In genomic region chr19:45767410-45767880, GRCh38 we compare ENCODE assay signal across 8 cellular contexts. TPM values are rescaled to one million over a fixed set of nuclear protein-coding genes. Genes with fewer than 3 reads are reported as not detected.
DNase-seq lines count a peak whose midpoint lies in the region; ATAC-seq, FAIRE-seq and TF ChIP-seq lines count a peak whose summit lies in the region.

No MANE protein-coding gene starts in this region.

- TF ChIP-seq POLR2A in prostate gland (IDR thresholded peaks at IDR 0.05) (peak; percentile 91), GM18505 (IDR thresholded peaks at IDR 0.05; ENCODE audit: borderline replicate concordance, extremely low read depth, insufficient read depth, insufficient read length) (no peak)

- H3K4me1 ChIP-seq in CD4-positive, CD25-positive, alpha-beta regulatory T cell (ENCODE audit: control insufficient read depth, insufficient read depth, low read length, poor library complexity, severe bottlenecking) = peaks cover 30% of the 10 kb centered on the region
- peaks cover 37 to 70% (median 50%) of the 10 kb centered on the region in 9 donors for H3K4me1 ChIP-seq in heart right ventricle
- peaks cover 34% of the 10 kb centered on the region for H3K4me1 ChIP-seq in prostate gland (replicated peaks)

- ATAC-seq in CD4-positive, CD25-positive, alpha-beta regulatory T cell (ENCODE audit: low read depth in 2 of 2) = no peak
- ATAC-seq in heart right ventricle (peak in 7 of 8 donors; percentile 0 to 13 (median 5)), GM18505 (IDR thresholded peaks at IDR 0.05; ENCODE audit: unreplicated experiment) (no peak), GM18907 (IDR thresholded peaks at IDR 0.05; ENCODE audit: unreplicated experiment) (no peak)

- H3K27ac Mint-ChIP-seq in CD4-positive, CD25-positive, alpha-beta regulatory T cell = no peak overlapping the region
- H3K27ac Mint-ChIP-seq in activated naive CD8-positive, alpha-beta T cell = no peak overlapping the region

- peak in 1 of 9 donors; percentile 9 for TF ChIP-seq CTCF in heart right ventricle (IDR thresholded peaks at IDR 0.05)
- TF ChIP-seq CTCF in prostate gland (IDR thresholded peaks at IDR 0.05) = peak in 1 of 4 experiments; percentile 6
- no peak for TF ChIP-seq CTCF in GM13976 (IDR thresholded peaks at IDR 0.05; ENCODE audit: borderline replicate concordance, control extremely low read depth, extremely low read depth, insufficient read depth, missing control alignments)

- H3K27ac ChIP-seq in CD4-positive, CD25-positive, alpha-beta regulatory T cell (ENCODE audit: insufficient read depth, low read length, poor library complexity, severe bottlenecking) = no peak overlapping the region
- H3K27ac ChIP-seq in heart right ventricle (peak overlapping the region; percentile 83 to 100 (median 96)), prostate gland (peak overlapping the region; percentile 97 to 99)

- in situ Hi-C loops in GM13976 (cut with MboI; ENCODE audit: low sequenced_read_pairs, unreplicated experiment) = no loop called here

- H3K9me3 Mint-ChIP-seq in CD4-positive, CD25-positive, alpha-beta regulatory T cell = no peaks in the 10 kb centered on the region
- H3K9me3 Mint-ChIP-seq in activated naive CD8-positive, alpha-beta T cell (ENCODE audit: low read depth) = no peaks in the 10 kb centered on the region

- FAIRE-seq in HTR-8/SVneo (lab: Jason Lieb, UNC) = peak; percentile 70

- H3K36me3 ChIP-seq in CD4-positive, CD25-positive, alpha-beta regulatory T cell (ENCODE audit: control insufficient read depth, insufficient read depth, low read length) = no peaks in the 10 kb centered on the region
- H3K36me3 ChIP-seq in heart right ventricle (peaks cover 0 to 20% (median 3%) of the 10 kb centered on the region in 9 donors), prostate gland (no peaks in the 10 kb centered on the region)

- intact Hi-C loops in heart right ventricle (cut with DNase I) = loop anchor here in 2 of 10 donors (5.0 kb wide), 2 partner anchors 50 to 75 kb away; partner anchors contain the start of genes QPCTL (in 2 of the 2) and SNRPD2 (in 2 of the 2)
- intact Hi-C loops in prostate gland (cut with DNase I) = loop anchor here (5.0 kb wide), 2 partner anchors 50 to 75 kb away; partner anchors contain the start of genes QPCTL and SNRPD2

- H3K4me3 ChIP-seq in CD4-positive, CD25-positive, alpha-beta regulatory T cell (ENCODE audit: low read depth, low read length) = no peak overlapping the region
- H3K4me3 ChIP-seq in heart right ventricle = peak overlapping the region; percentile 75 to 94 (median 86)
- H3K4me3 ChIP-seq in prostate gland = peak overlapping the region; percentile 79 to 83

- H3K9me3 ChIP-seq in CD4-positive, CD25-positive, alpha-beta regulatory T cell (ENCODE audit: control insufficient read depth in 2 of 2, low read length in 2 of 2) = no peaks in the 10 kb centered on the region
- no peaks in the 10 kb centered on the region for H3K9me3 ChIP-seq in heart right ventricle
- H3K9me3 ChIP-seq in prostate gland = no peaks in the 10 kb centered on the region

- no peaks in the 10 kb centered on the region for H3K27me3 ChIP-seq in CD4-positive, CD25-positive, alpha-beta regulatory T cell (ENCODE audit: control insufficient read depth, insufficient read depth, low read length)
- H3K27me3 ChIP-seq in heart right ventricle (peaks cover 0 to 72% (median 0%) of the 10 kb centered on the region in 7 donors), prostate gland (replicated peaks; ENCODE audit: insufficient read depth) (no peaks in the 10 kb centered on the region)

- H3K36me3 Mint-ChIP-seq in CD4-positive, CD25-positive, alpha-beta regulatory T cell = no peaks in the 10 kb centered on the region
- no peaks in the 10 kb centered on the region for H3K36me3 Mint-ChIP-seq in activated naive CD8-positive, alpha-beta T cell

- H3K4me3 Mint-ChIP-seq in CD4-positive, CD25-positive, alpha-beta regulatory T cell = peak overlapping the region; percentile 25 to 71 (median 52)
- H3K4me3 Mint-ChIP-seq in activated naive CD8-positive, alpha-beta T cell = peak overlapping the region; percentile 53

- H3K27me3 Mint-ChIP-seq in CD4-positive, CD25-positive, alpha-beta regulatory T cell = peaks cover 14% of the 10 kb centered on the region
- H3K27me3 Mint-ChIP-seq in activated naive CD8-positive, alpha-beta T cell = peaks cover 2% of the 10 kb centered on the region

- H3K4me1 Mint-ChIP-seq in CD4-positive, CD25-positive, alpha-beta regulatory T cell = peaks cover 0 to 21% (median 7%) of the 10 kb centered on the region in 4 donors
- H3K4me1 Mint-ChIP-seq in activated naive CD8-positive, alpha-beta T cell (ENCODE audit: low read depth) = peaks cover 6% of the 10 kb centered on the region

- 3 to 7% methylated on average over 30 to 31 of the region's 31 CpGs for WGBS in heart right ventricle, 2 donors
- under 1% methylated on average over 31 of the region's 31 CpGs for WGBS in prostate gland

- DNase-seq in CD4-positive, CD25-positive, alpha-beta regulatory T cell = no peak
- DNase-seq in HTR-8/SVneo (ENCODE audit: insufficient read length, low spot score) (peak; percentile 78), heart right ventricle (peak; percentile 78 to 84), prostate gland (ENCODE audit: low spot score) (peak; percentile 83), GM13976 (ENCODE audit: low spot score) (no peak)

RNA-seq across cellular contexts. Expression of gene SIX5, which starts 1.6 kb away (rescaled TPM):
- total RNA-seq in CD4-positive, CD25-positive, alpha-beta regulatory T cell = 1.3 TPM
- polyA plus RNA-seq in CD4-positive, CD25-positive, alpha-beta regulatory T cell = under 1 TPM in 3 of 4 donors, not detected in 1; 0.17 to 0.31 (median 0.20) TPM
- total RNA-seq in heart right ventricle = 10 to 100 TPM; 16.8 to 24.5 (median 21.3) TPM
- 10 to 100 TPM; 15.5 to 29.3 TPM for polyA plus RNA-seq in heart right ventricle
- total RNA-seq in prostate gland = 10 to 100 TPM; 33.7 to 37.5 TPM

RNA-seq across cellular contexts. Expression of gene DMPK, which starts 14.8 kb away (rescaled TPM):
- 68.1 TPM for total RNA-seq in CD4-positive, CD25-positive, alpha-beta regulatory T cell
- polyA plus RNA-seq in CD4-positive, CD25-positive, alpha-beta regulatory T cell = 1 to 10 TPM in 3 of 4 donors, under 1 TPM in 1; 0.61 to 1.6 (median 1.5) TPM
- total RNA-seq in heart right ventricle (100 to 1,000 TPM; 220 to 377 (median 296) TPM), prostate gland (10 to 100 TPM; 52.8 to 88.2 TPM)
- 100 to 1,000 TPM; 377 to 439 TPM for polyA plus RNA-seq in heart right ventricle

RNA-seq across cellular contexts. Expression of gene DMWD, which starts 25.2 kb away (rescaled TPM):
- total RNA-seq in CD4-positive, CD25-positive, alpha-beta regulatory T cell = 63.8 TPM
- 10 to 100 TPM; 13.5 to 18.3 (median 15.7) TPM for polyA plus RNA-seq in CD4-positive, CD25-positive, alpha-beta regulatory T cell
- 10 to 100 TPM; 54.2 to 78.1 (median 69.3) TPM for total RNA-seq in heart right ventricle
- 10 to 100 TPM; 44.6 to 58.9 TPM for polyA plus RNA-seq in heart right ventricle
- 10 to 100 TPM; 35.5 to 96.7 TPM for total RNA-seq in prostate gland

RNA-seq across cellular contexts. Expression of gene MEIOSIN, which starts 34.2 kb away (rescaled TPM):
- total RNA-seq in CD4-positive, CD25-positive, alpha-beta regulatory T cell = not detected
- not detected for polyA plus RNA-seq in CD4-positive, CD25-positive, alpha-beta regulatory T cell
- total RNA-seq in heart right ventricle (not detected), prostate gland (1 to 10 TPM in 1 of 2 donors, not detected in 1; 1.8 TPM)
- polyA plus RNA-seq in heart right ventricle = not detected

RNA-seq across cellular contexts. Expression of gene FBXO46, which starts 36.7 kb away (rescaled TPM):
- total RNA-seq in CD4-positive, CD25-positive, alpha-beta regulatory T cell = 26.5 TPM
- polyA plus RNA-seq in CD4-positive, CD25-positive, alpha-beta regulatory T cell = 10 to 100 TPM in 3 of 4 donors, 1 to 10 TPM in 1; 8.0 to 12.0 (median 10.5) TPM
- 10 to 100 TPM in 2 of 10 donors, 1 to 10 TPM in 8; 5.2 to 13.5 (median 9.1) TPM for total RNA-seq in heart right ventricle
- polyA plus RNA-seq in heart right ventricle = 10 to 100 TPM in 1 of 2 donors, 1 to 10 TPM in 1; 5.3 to 11.4 TPM
- 10 to 100 TPM; 21.8 to 26.7 TPM for total RNA-seq in prostate gland

Comparison
In these comparisons a context has a peak if more than half of its experiments do, and no peak if none do; other contexts are left out.
1. ATAC-seq: peak in heart right ventricle (7 of 8); none in CD4-positive, CD25-positive, alpha-beta regulatory T cell (0 of 2), GM18505 (single experiment) and GM18907 (single experiment).
2. DNase-seq: peak in HTR-8/SVneo (single experiment), heart right ventricle (2 of 2) and prostate gland (single experiment); none in CD4-positive, CD25-positive, alpha-beta regulatory T cell (0 of 3) and GM13976 (single experiment).